In the genomic region with DNA sequence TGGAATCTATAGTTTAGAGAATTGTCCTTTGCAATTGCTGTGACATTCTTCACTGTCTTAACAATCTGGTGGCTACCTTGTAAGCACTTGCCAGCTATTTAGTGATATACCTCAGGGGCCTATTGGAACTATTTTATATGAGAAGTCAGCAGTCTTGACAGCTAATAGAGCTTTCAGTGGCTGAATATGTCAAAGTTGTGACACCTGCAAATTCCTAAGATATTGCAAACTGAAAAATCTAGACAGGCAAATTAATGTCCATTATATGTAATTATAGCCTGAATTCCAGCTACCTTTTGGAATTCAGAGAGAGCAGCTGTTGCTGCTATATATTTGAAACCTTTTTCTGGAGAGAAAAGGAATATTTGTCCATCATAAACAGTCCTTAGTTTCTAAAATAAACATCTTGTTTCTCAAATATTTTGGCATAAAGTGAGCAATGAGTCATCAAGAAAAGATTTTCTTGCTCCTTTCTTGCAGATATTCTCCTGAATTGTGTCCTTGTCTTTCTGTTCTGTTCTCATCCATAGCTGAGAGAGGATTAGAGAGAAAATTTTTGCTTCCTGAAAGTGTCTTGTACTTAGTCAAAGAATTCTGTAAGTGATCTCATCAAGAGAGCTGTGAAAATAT, we compare ENCODE assay signal across 17 cellular contexts.
DNase-seq lines count a peak whose midpoint lies in the region; TF ChIP-seq lines count a peak whose summit lies in the region.
"Had no signal": no experiment of that assay in that cellular context is flagged by ENCODE, and none has a peak within 500 bp of the region (broad histone marks: within the 10 kb centered on the region; RNA-seq: fewer than 3 reads in every experiment).

No MANE protein-coding gene starts in this region.

- H3K36me3 Mint-ChIP-seq in nephron progenitor cell (ENCODE audit: low read depth), result no peaks in the 10 kb centered on the region
- no peaks in the 10 kb centered on the region for H3K36me3 Mint-ChIP-seq in CD4-positive, alpha-beta memory T cell

- no peaks in the 10 kb centered on the region for H3K27me3 Mint-ChIP-seq in nephron progenitor cell (ENCODE audit: low read depth, poor library complexity)
- no peaks in the 10 kb centered on the region for H3K27me3 Mint-ChIP-seq in CD4-positive, alpha-beta memory T cell

- no peak overlapping the region for H3K4me3 Mint-ChIP-seq in nephron progenitor cell
- no peak overlapping the region for H3K4me3 Mint-ChIP-seq in CD4-positive, alpha-beta memory T cell
- H3K4me3 Mint-ChIP-seq: activated CD8-positive, alpha-beta T cell treated with anti-CD3 and anti-CD28 coated beads, Interleukin-2, amount 10 ng/mL, durations not matched to agents 7 days and 5 days had no signal

- CTCF ChIA-PET in CD4-positive, alpha-beta memory T cell (lab: Charles Lee; ENCODE audit: partially characterized antibody), result no interaction called here

- peak; percentile 7 for DNase-seq in GM04504 (ENCODE audit: low read depth)
- DNase-seq in amniotic stem cell (lab: John Stamatoyannopoulos, UW), result peak; percentile 10
- DNase-seq in fibroblast of villous mesenchyme (ENCODE audit: low read depth), result peak; percentile 20
- no peak for DNase-seq in nephron progenitor cell
- DNase-seq in HuH-7.5 (ENCODE audit: low spot score), result no peak
- no peak for DNase-seq in CD4-positive, alpha-beta memory T cell
- DNase-seq in mucosa of gallbladder (ENCODE audit: low spot score), result no peak
- DNase-seq: activated CD8-positive, alpha-beta T cell treated with anti-CD3 and anti-CD28 coated beads, Interleukin-2, amount 10 ng/mL, durations not matched to agents 7 days and 5 days; AML-193; DMS153; hypothalamus; left colon; NCI-H774 had no signal

- POLR2A ChIA-PET in CD4-positive, alpha-beta memory T cell (lab: Charles Lee; ENCODE audit: partially characterized antibody), result no interaction called here

- H2AFZ ChIP-seq in ACC112 (ENCODE audit: low read length, unreplicated experiment), result peak overlapping the region; percentile 47

- H3K36me3 ChIP-seq in ACC112 (ENCODE audit: insufficient read depth, low read length), result no peaks in the 10 kb centered on the region
- no peaks in the 10 kb centered on the region for H3K36me3 ChIP-seq in CD4-positive, alpha-beta memory T cell (ENCODE audit: insufficient read depth, low read length)
- H3K36me3 ChIP-seq: thoracic aorta had no signal

- intact Hi-C loops in CD4-positive, alpha-beta memory T cell (cut with micrococcal nuclease), result no loop called here

- peak overlapping the region; percentile 15; the same call in 1 of the 2 replicates for H3K27ac ChIP-seq in ACC112 (ENCODE audit: low read depth, low read length)
- H3K27ac ChIP-seq in CD4-positive, alpha-beta memory T cell (ENCODE audit: low read depth, low read length), result no peak overlapping the region
- H3K27ac ChIP-seq: coronary artery, thoracic aorta, VCaP had no signal

- no peaks in the 10 kb centered on the region for H3K9me3 ChIP-seq in CD4-positive, alpha-beta memory T cell (ENCODE audit: control insufficient read depth in 1 of 2, low read length in 2 of 2)
- H3K9me3 ChIP-seq: thoracic aorta had no signal

- H3K27me3 ChIP-seq in ACC112 (ENCODE audit: insufficient read depth, low read length), result no peaks in the 10 kb centered on the region
- H3K27me3 ChIP-seq in CD4-positive, alpha-beta memory T cell (ENCODE audit: insufficient read depth, low read length), result no peaks in the 10 kb centered on the region

- no peak overlapping the region for H3K27ac Mint-ChIP-seq in nephron progenitor cell
- no peak overlapping the region for H3K27ac Mint-ChIP-seq in CD4-positive, alpha-beta memory T cell
- H3K27ac Mint-ChIP-seq: activated CD8-positive, alpha-beta T cell treated with anti-CD3 and anti-CD28 coated beads, Interleukin-2, amount 10 ng/mL, durations not matched to agents 7 days and 5 days had no signal

- no peaks in the 10 kb centered on the region for H3K9me3 Mint-ChIP-seq in nephron progenitor cell
- H3K9me3 Mint-ChIP-seq in CD4-positive, alpha-beta memory T cell, result peaks cover 0 to 5% (median 0%) of the 10 kb centered on the region in 8 donors

- H3K4me3 ChIP-seq in ACC112 (ENCODE audit: low read depth, low read length), result no peak overlapping the region
- H3K4me3 ChIP-seq in fibroblast of villous mesenchyme (ENCODE audit: low read depth, low read length), result no peak overlapping the region
- H3K4me3 ChIP-seq in CD4-positive, alpha-beta memory T cell (ENCODE audit: low read length in 2 of 2), result no peak overlapping the region
- H3K4me3 ChIP-seq: coronary artery, thoracic aorta had no signal

- peaks cover 20% of the 10 kb centered on the region for H3K4me1 ChIP-seq in ACC112 (ENCODE audit: control insufficient read depth, insufficient read depth, low read length, unreplicated experiment)
- no peaks in the 10 kb centered on the region for H3K4me1 ChIP-seq in CD4-positive, alpha-beta memory T cell (ENCODE audit: insufficient read depth, low read length)

- no peaks in the 10 kb centered on the region for H3K79me2 ChIP-seq in ACC112 (ENCODE audit: control insufficient read depth, insufficient read depth, low read length, unreplicated experiment)

- H3K4me1 Mint-ChIP-seq in nephron progenitor cell, result peaks cover 13% of the 10 kb centered on the region
- no peaks in the 10 kb centered on the region for H3K4me1 Mint-ChIP-seq in CD4-positive, alpha-beta memory T cell

- TF ChIP-seq CTCF in fibroblast of villous mesenchyme (IDR thresholded peaks at IDR 0.05; ENCODE audit: insufficient read depth, low read depth, low read length) (no peak), nephron progenitor cell (IDR thresholded peaks at IDR 0.05) (no peak)

Comparison
In these comparisons a context has a peak if more than half of its experiments do, and no peak if none do; other contexts are left out.
1. DNase-seq: peak in GM04504 (single experiment), amniotic stem cell (single experiment) and fibroblast of villous mesenchyme (single experiment); none in nephron progenitor cell (single experiment), HuH-7.5 (single experiment), CD4-positive, alpha-beta memory T cell (0 of 5) and mucosa of gallbladder (single experiment).